In the genomic region with DNA sequence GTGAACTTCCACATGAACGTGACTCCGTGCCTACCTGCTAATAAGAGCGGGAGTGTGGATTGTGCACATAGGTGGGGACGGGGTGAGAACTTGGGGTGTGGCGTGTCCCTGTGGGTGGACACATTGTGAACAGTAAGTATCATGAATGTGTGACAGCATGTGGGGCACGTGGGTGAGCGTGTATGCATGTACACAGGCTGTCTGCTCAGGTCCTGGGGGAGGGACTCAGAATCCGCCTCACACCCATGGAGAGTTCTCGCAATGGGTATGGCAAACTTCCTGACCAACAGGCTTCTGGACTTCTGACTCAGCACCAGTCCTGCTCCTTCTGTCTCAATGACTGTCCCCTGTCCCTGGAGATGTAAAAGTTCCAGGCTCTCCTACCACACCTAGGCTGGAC, we compare ENCODE assay signal across 26 cellular contexts.
A peak's percentile ranks its signal among the peaks of the same experiment; 100 is the strongest.
DNase-seq lines count a peak whose midpoint lies in the region; ATAC-seq, FAIRE-seq and TF ChIP-seq lines count a peak whose summit lies in the region.
"Had no signal": no experiment of that assay in that cellular context is flagged by ENCODE, and none has a peak within 500 bp of the region (broad histone marks: within the 10 kb centered on the region; RNA-seq: fewer than 3 reads in every experiment).

No MANE protein-coding gene starts in this region.

- no peaks in the 10 kb centered on the region for H3K79me2 ChIP-seq in SK-N-SH (ENCODE audit: insufficient read depth)
- H3K79me2 ChIP-seq in H1 (ENCODE audit: control insufficient read depth in 1 of 2, insufficient read depth in 2 of 2, low read length in 2 of 2), result no peaks in the 10 kb centered on the region

- TF ChIP-seq EP300 in SK-N-SH (IDR thresholded peaks at IDR 0.05; ENCODE audit: borderline replicate concordance in 1 of 2, low read depth in 1 of 2, low read length in 1 of 2), result no peak
- TF ChIP-seq EP300 in H1 (IDR thresholded peaks at IDR 0.05; ENCODE audit: borderline replicate concordance in 1 of 2, low read depth in 2 of 2, low read length in 2 of 2), result no peak

- H2BK5ac ChIP-seq in H1 (ENCODE audit: low read depth, low read length), result no peak overlapping the region

- H3K79me1 ChIP-seq in H1 (ENCODE audit: low read depth, low read length), result no peaks in the 10 kb centered on the region

- H3K27ac ChIP-seq in SK-N-SH (ENCODE audit: low read depth in 2 of 2, low read length in 1 of 2), result no peak overlapping the region
- no peak overlapping the region for H3K27ac ChIP-seq in H1 (ENCODE audit: low read depth, low read length)
- H3K27ac ChIP-seq: 22Rv1, BLaER1, C4-2B had no signal

- H3K9me3 Mint-ChIP-seq in type B pancreatic cell, result no peaks in the 10 kb centered on the region
- H3K9me3 Mint-ChIP-seq: CD4-positive, CD25-positive, alpha-beta regulatory T cell; CD8-positive, alpha-beta T cell; GM23338; HFFc6 had no signal

- H2AFZ ChIP-seq in SK-N-SH (ENCODE audit: low read depth) (no peak overlapping the region), H1 (ENCODE audit: low read length) (no peak overlapping the region)
- H2AFZ ChIP-seq: GM23338 had no signal

- H3K27me3 ChIP-seq in SK-N-SH (ENCODE audit: insufficient read depth), result no peaks in the 10 kb centered on the region
- H3K27me3 ChIP-seq in H1 (replicated peaks in 1 of 4; ENCODE audit: control insufficient read depth in 3 of 4, extremely low read depth in 1 of 4, insufficient read depth in 3 of 4, low read length in 3 of 4), result no peaks in the 10 kb centered on the region
- H3K27me3 ChIP-seq: BLaER1 had no signal

- no peak overlapping the region for H3K56ac ChIP-seq in H1 (replicated peaks; ENCODE audit: insufficient read length, low read depth, low read length)

- no peak overlapping the region for H2BK20ac ChIP-seq in H1 (ENCODE audit: low read length)

- CTCF ChIA-PET in SK-N-SH (lab: Yijun Ruan, JAX) (interaction anchor here (0.6 to 2.4 kb wide), 2 partner anchors 29 to 60 kb away, joined by 4 to 10 read pairs; no protein-coding TSS in a partner anchor), H1 (lab: Charles Lee; ENCODE audit: partially characterized antibody) (interaction anchor here (0.6 to 8.5 kb wide), 4 partner anchors 13 to 377 kb away, joined by 3 to 143 read pairs (median 30); no protein-coding TSS in a partner anchor)

- H3K27ac Mint-ChIP-seq in type B pancreatic cell, result no peak overlapping the region
- H3K27ac Mint-ChIP-seq: B cell; CD8-positive, alpha-beta T cell; GM23338; HFFc6 had no signal

- H2BK120ac ChIP-seq in H1 (replicated peaks; ENCODE audit: low read depth, low read length), result no peak overlapping the region

- peaks cover 24% of the 10 kb centered on the region for H3K27me3 Mint-ChIP-seq in type B pancreatic cell
- H3K27me3 Mint-ChIP-seq: B cell; CD4-positive, CD25-positive, alpha-beta regulatory T cell had no signal

- no peak for TF ChIP-seq RAD21 in SK-N-SH (IDR thresholded peaks at IDR 0.05; ENCODE audit: low read length)
- TF ChIP-seq RAD21 in H1 (IDR thresholded peaks at IDR 0.05 in 1 of 2, conservative IDR thresholded peaks at IDR 0.05 in 1 of 2; ENCODE audit: low read depth in 2 of 2, low read length in 2 of 2), result no peak

- H3K36me3 Mint-ChIP-seq in type B pancreatic cell, result no peaks in the 10 kb centered on the region
- H3K36me3 Mint-ChIP-seq: CD4-positive, CD25-positive, alpha-beta regulatory T cell; CD8-positive, alpha-beta T cell had no signal

- WGBS in SK-N-SH (ENCODE audit: low lambda C conversion rate), result 85% methylated on average over 9 of the region's 9 CpGs
- WGBS in H1 (ENCODE audit: extremely low coverage in 1 of 2, insufficient coverage in 1 of 2, insufficient read length in 1 of 2, insufficient replicate concordance in 2 of 2, low coverage in 1 of 2, low lambda C conversion rate in 2 of 2, missing lambda C conversion rate in 1 of 2), 2 experiments, result 87% methylated on average over 9 of the region's 9 CpGs; no CpG with 5 or more reads in 1 of the 2 experiments

- H3K36me3 ChIP-seq in SK-N-SH (replicated peaks in 1 of 2; ENCODE audit: control insufficient read depth in 1 of 2, insufficient read depth in 2 of 2, low read length in 1 of 2), result no peaks in the 10 kb centered on the region
- H3K36me3 ChIP-seq in H1 (ENCODE audit: control insufficient read depth in 2 of 4, insufficient read depth in 4 of 4, low read length in 3 of 4), result no peaks in the 10 kb centered on the region
- H3K36me3 ChIP-seq: BLaER1, HAP-1 had no signal

- H3K4me1 Mint-ChIP-seq in type B pancreatic cell (ENCODE audit: unreplicated experiment), result peaks cover 17% of the 10 kb centered on the region
- H3K4me1 Mint-ChIP-seq: B cell; CD4-positive, CD25-positive, alpha-beta regulatory T cell had no signal

- no peak overlapping the region for H4K5ac ChIP-seq in H1 (ENCODE audit: insufficient read length, low read depth, low read length)

- H3K4me3 ChIP-seq in SK-N-SH (ENCODE audit: low read depth in 2 of 2, low read length in 1 of 2) (no peak overlapping the region), H1 (ENCODE audit: extremely low read depth in 1 of 4, insufficient read depth in 2 of 4, low read depth in 3 of 4, low read length in 4 of 4) (no peak overlapping the region)
- H3K4me3 ChIP-seq: BLaER1, GM23338, HAP-1 had no signal

- no peak overlapping the region; the same call in 1 of the 2 replicates for H2BK12ac ChIP-seq in H1 (ENCODE audit: low read depth, low read length)

- H3K23ac ChIP-seq in H1 (ENCODE audit: insufficient read length), result no peak overlapping the region

- no peaks in the 10 kb centered on the region for H3F3A ChIP-seq in SK-N-SH (replicated peaks; ENCODE audit: insufficient read depth)

- H4K8ac ChIP-seq in H1 (ENCODE audit: extremely low read depth, insufficient read depth, low read length), result no peak overlapping the region

- H2AK5ac ChIP-seq in H1 (ENCODE audit: low read depth, low read length), result no peak overlapping the region

- H3K18ac ChIP-seq in H1 (ENCODE audit: extremely low read depth, low read length), result no peak overlapping the region

- no peak for FAIRE-seq in H1 (lab: Jason Lieb, UNC)
- FAIRE-seq: A204.1, D721Med, GM12891, GM18507, H54 had no signal

- TF ChIP-seq CTCF in SK-N-SH (IDR thresholded peaks at IDR 0.05) (no peak), H1 (IDR thresholded peaks at IDR 0.05; ENCODE audit: control extremely low read depth in 1 of 3, insufficient read depth in 1 of 3, low read depth in 1 of 3, low read length in 3 of 3) (no peak), type B pancreatic cell (conservative IDR thresholded peaks at IDR 0.05) (no peak)

- no peak for TF ChIP-seq POLR2A in H1 (IDR thresholded peaks at IDR 0.05; ENCODE audit: control extremely low read depth in 1 of 2, low read depth in 2 of 2, low read length in 2 of 2)

- H3K4me3 Mint-ChIP-seq in type B pancreatic cell, result no peak overlapping the region
- H3K4me3 Mint-ChIP-seq: B cell; CD4-positive, CD25-positive, alpha-beta regulatory T cell; CD8-positive, alpha-beta T cell; GM23338; HFFc6 had no signal

- H3K23me2 ChIP-seq in H1 (ENCODE audit: low read depth, low read length), result no peaks in the 10 kb centered on the region

- H4K20me1 ChIP-seq in SK-N-SH (ENCODE audit: insufficient read depth), result no peaks in the 10 kb centered on the region
- no peaks in the 10 kb centered on the region for H4K20me1 ChIP-seq in H1 (replicated peaks in 1 of 2; ENCODE audit: control insufficient read depth in 1 of 2, insufficient read depth in 2 of 2, low read length in 2 of 2)
- H4K20me1 ChIP-seq: BLaER1 had no signal

- ATAC-seq in SK-N-SH treated with all-trans-retinoic acid at 6 μM for 48 hours (no peak), GM19324 (IDR thresholded peaks at IDR 0.05; ENCODE audit: low FRiP score, unreplicated experiment) (no peak)
- ATAC-seq: CD8-positive, alpha-beta T cell; GM23338 had no signal

- H3K4me2 ChIP-seq in SK-N-SH, result 0 out of 2 replicates have a peak overlapping the region, but pooled peaks have one; percentile 36
- no peak overlapping the region for H3K4me2 ChIP-seq in H1 (ENCODE audit: insufficient read depth in 1 of 2, low read depth in 2 of 2, low read length in 2 of 2)
- H3K4me2 ChIP-seq: BLaER1, GM23338 had no signal

- H4K91ac ChIP-seq in H1 (replicated peaks; ENCODE audit: insufficient read length, low read length), result no peak overlapping the region

- H3K9ac ChIP-seq in SK-N-SH (no peak overlapping the region), H1 (replicated peaks in 1 of 4; ENCODE audit: extremely low read depth in 1 of 4, low read depth in 3 of 4, low read length in 3 of 4) (no peak overlapping the region)
- H3K9ac ChIP-seq: BLaER1 had no signal

- H3K4me1 ChIP-seq in SK-N-SH (ENCODE audit: control insufficient read depth in 1 of 2, insufficient read depth in 2 of 2, low read depth in 1 of 2, low read length in 1 of 2) (peaks cover 4 to 12% of the 10 kb centered on the region in 2 experiments; a peak in 1 of 4 replicates), H1 (replicated peaks in 1 of 4; ENCODE audit: control insufficient read depth in 3 of 4, insufficient read depth in 4 of 4, low read length in 3 of 4) (peaks cover 0 to 8% (median 3%) of the 10 kb centered on the region in 4 experiments; a peak in 5 of 7 replicates)
- H3K4me1 ChIP-seq: Caco-2, HAP-1 had no signal

- H3K9me3 ChIP-seq in SK-N-SH, result no peaks in the 10 kb centered on the region
- no peaks in the 10 kb centered on the region for H3K9me3 ChIP-seq in H1 (ENCODE audit: insufficient read depth in 2 of 2, low read depth in 1 of 2, low read length in 1 of 2)
- H3K9me3 ChIP-seq: BLaER1, Caco-2, HAP-1 had no signal

- H2BK15ac ChIP-seq in H1 (ENCODE audit: low read length), result peak overlapping the region; percentile 47; the same call in 1 of the 2 replicates

- H3K9me2 ChIP-seq in SK-N-SH, result no peaks in the 10 kb centered on the region

- DNase-seq in SK-N-SH (no peak), H1 (ENCODE audit: low read depth in 1 of 2, low spot score in 2 of 2) (no peak), hepatic stellate cell (ENCODE audit: low spot score) (peak; percentile 47), D341Med (ENCODE audit: low spot score) (no peak), type B pancreatic cell (ENCODE audit: extremely low spot score, unreplicated experiment) (no peak), cerebellar nuclear complex (lab: John Stamatoyannopoulos, UW) (no peak)
- DNase-seq: Caco-2; CD4-positive, CD25-positive, alpha-beta regulatory T cell; CD8-positive, alpha-beta T cell; DMS 273 treated with DMSO at 0.1 percent for 48 hours; DMS79; GF-D8; HFFc6 had no signal

- POLR2A ChIA-PET in SK-N-SH (lab: Yijun Ruan, JAX), result no interaction called here
- POLR2A ChIA-PET in H1 (lab: Charles Lee; ENCODE audit: partially characterized antibody), result no interaction called here

- no peak overlapping the region for H3K14ac ChIP-seq in H1 (ENCODE audit: insufficient read length)

- H3K4ac ChIP-seq in H1 (replicated peaks; ENCODE audit: insufficient read length, low read depth, low read length), result no peak overlapping the region

TF ChIP-seq in SK-N-SH treated with all-trans-retinoic acid at 6 μM for 48 hours, 23 proteins besides CTCF, POLR2A, EP300 and RAD21 (continues in another document):
- TF ChIP-seq RARB (CRISPR knock-in tag; IDR thresholded peaks at IDR 0.05), result no peak
- TF ChIP-seq ARNTL (CRISPR knock-in tag; IDR thresholded peaks at IDR 0.05; ENCODE audit: borderline replicate concordance, low read depth), result no peak
- TF ChIP-seq ZC3H10 (CRISPR knock-in tag; IDR thresholded peaks at IDR 0.05), result no peak
- TF ChIP-seq ZNF70 (CRISPR knock-in tag; IDR thresholded peaks at IDR 0.05), result no peak

TF ChIP-seq in H1, 55 proteins besides CTCF, POLR2A, EP300 and RAD21 (continues in another document):
- no peak for TF ChIP-seq SP2 (IDR thresholded peaks at IDR 0.05; ENCODE audit: low read length)
- no peak for TF ChIP-seq JUND (IDR thresholded peaks at IDR 0.05; ENCODE audit: low read length)
